In the genomic region with DNA sequence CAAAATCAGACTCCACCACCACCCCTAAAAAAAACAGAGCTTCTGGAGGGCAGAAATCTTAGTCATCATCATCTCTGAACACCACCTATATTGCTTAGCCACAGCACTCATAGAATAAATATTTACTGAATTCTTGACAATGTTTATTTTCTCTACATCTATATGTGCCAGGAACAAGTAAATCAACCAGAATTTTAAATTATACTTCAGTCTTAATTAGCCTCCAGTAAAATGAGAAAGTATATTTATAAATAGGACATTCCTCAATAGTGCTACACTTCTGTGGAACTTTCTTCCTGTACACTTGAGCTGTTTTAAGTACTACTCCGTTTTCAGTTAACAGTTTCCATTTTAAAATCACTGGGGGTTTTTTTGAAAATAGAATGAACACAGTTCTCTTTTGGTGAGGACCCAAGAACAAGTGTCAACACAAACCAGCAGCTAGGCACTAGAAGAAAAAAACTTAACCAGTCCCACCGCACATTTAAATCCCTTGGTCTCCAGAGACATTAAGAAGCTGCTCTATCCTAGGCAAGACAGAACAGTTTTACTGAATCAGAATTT, we compare ENCODE assay signal across 9 cellular contexts. TPM values are rescaled to one million over a fixed set of nuclear protein-coding genes. Genes with fewer than 3 reads are reported as not detected.
DNase-seq lines count a peak whose midpoint lies in the region; ATAC-seq and TF ChIP-seq lines count a peak whose summit lies in the region.
"Had no signal": no experiment of that assay in that cellular context is flagged by ENCODE, and none has a peak within 500 bp of the region (broad histone marks: within the 10 kb centered on the region; RNA-seq: fewer than 3 reads in every experiment).

No MANE protein-coding gene starts in this region.

- H3K4me1 ChIP-seq in gastrocnemius medialis = peaks cover 0 to 12% of the 10 kb centered on the region in 2 donors

- H3K27ac ChIP-seq in 22Rv1 (peak overlapping the region; percentile 77), gastrocnemius medialis (peak overlapping the region in 2 of 4 donors; percentile 12 to 27)

- TF ChIP-seq CTCF in 22Rv1 (IDR thresholded peaks at IDR 0.05) = no peak
- TF ChIP-seq CTCF in LNCaP clone FGC (IDR thresholded peaks at IDR 0.05; ENCODE audit: control insufficient read depth, extremely low read depth, insufficient read depth) = no peak
- TF ChIP-seq CTCF in gastrocnemius medialis (IDR thresholded peaks at IDR 0.05 in 4 of 5, conservative IDR thresholded peaks at IDR 0.05 in 1 of 5) = no peak

- peaks cover 0 to 14% of the 10 kb centered on the region in 2 donors for H3K36me3 ChIP-seq in gastrocnemius medialis

- H3K4me3 ChIP-seq in LNCaP clone FGC (ENCODE audit: low read depth, low read length) = peak overlapping the region; percentile 19; the same call in 1 of the 2 replicates
- H3K4me3 ChIP-seq in gastrocnemius medialis = no peak overlapping the region

- intact Hi-C loops in gastrocnemius medialis (cut with DNase I; ENCODE audit: low total_unique reads) = no loop called here

- no peaks in the 10 kb centered on the region for H3K9me3 ChIP-seq in gastrocnemius medialis

- H3K27me3 ChIP-seq in gastrocnemius medialis = no peaks in the 10 kb centered on the region

- in situ Hi-C loops in gastrocnemius medialis (cut with MboI; ENCODE audit: low sequenced_read_pairs in 4 of 4) = no loop called here

- DNase-seq in LNCaP clone FGC (ENCODE audit: low read depth) (no peak), germinal center (ENCODE audit: low spot score) (peak; percentile 55), gastrocnemius medialis (no peak), NCI-H2171 (lab: John Stamatoyannopoulos, UW) (no peak)
- DNase-seq in stimulated activated CD4-positive, alpha-beta T cell treated with anti-CD3 and anti-CD28 coated beads, Interleukin-2, amount 100 ng/mL, for 24 hours = no peak
- DNase-seq: erythroblast had no signal

- TF ChIP-seq POLR2A in gastrocnemius medialis (IDR thresholded peaks at IDR 0.05) = no peak

- peak; percentile 37 for ATAC-seq in GM19043 (IDR thresholded peaks at IDR 0.05; ENCODE audit: low read depth, unreplicated experiment)
- ATAC-seq in activated CD4-positive, CD25-positive, alpha-beta regulatory T cell treated with anti-CD3 and anti-CD28 coated beads, Interleukin-2, amount 50 U/mL, for 24 hours = no peak
- ATAC-seq in gastrocnemius medialis = no peak

RNA-seq across cellular contexts. Expression of a gene that starts 25.5 kb away (rescaled TPM):
- 10 to 100 TPM in 2 of 4 donors, 1 to 10 TPM in 2; 6.9 to 15.3 (median 9.5) TPM for total RNA-seq in gastrocnemius medialis
